ENCODE assay signal across 17 cellular contexts in genomic region chr15:81199031-81199779, GRCh38. TPM values are rescaled to one million over a fixed set of nuclear protein-coding genes. Genes with fewer than 3 reads are reported as not detected.
"Had no signal": no experiment of that assay in that cellular context is flagged by ENCODE, and none has a peak within 500 bp of the region (broad histone marks: within the 10 kb centered on the region; RNA-seq: fewer than 3 reads in every experiment).

No MANE protein-coding gene starts in this region.

- ATAC-seq: activated CD8-positive, alpha-beta memory T cell treated with anti-CD3 and anti-CD28 coated beads, Interleukin-2, amount 10 ng/mL, durations not matched to agents 7 days and 5 days; activated naive CD8-positive, alpha-beta T cell treated with anti-CD3 and anti-CD28 coated beads, Interleukin-2, amount 50 U/mL, for 24 hours; left lobe of liver had no signal

- DNase-seq: activated CD4-positive, alpha-beta memory T cell treated with anti-CD3 and anti-CD28 coated beads for 36 hours; activated CD8-positive, alpha-beta memory T cell treated with anti-CD3 and anti-CD28 coated beads, Interleukin-2, amount 10 ng/mL, durations not matched to agents 7 days and 5 days; activated naive CD4-positive, alpha-beta T cell treated with anti-CD3 and anti-CD28 coated beads for 36 hours; activated naive CD8-positive, alpha-beta T cell treated with anti-CD3 and anti-CD28 coated beads, Interleukin-2, amount 50 U/mL, for 24 hours; activated T-cell treated with anti-CD3 and anti-CD28 coated beads, Interleukin-2, amount 50 U/mL, for 1 hour; mammary epithelial cell; naive B cell; small intestine; stimulated activated CD4-positive, alpha-beta T cell treated with anti-CD3 and anti-CD28 coated beads, Interleukin-4, amount 100 ng/mL, for 24 hours; stimulated activated naive CD4-positive, alpha-beta T cell; tibial artery; uterus had no signal

- H3K4me2 ChIP-seq: hepatocyte had no signal

- H3K4me1 ChIP-seq: uterus had no signal

- FAIRE-seq: astrocyte, keratinocyte had no signal

- H3K27me3 ChIP-seq: neutrophil, tibial artery, uterus had no signal

- H3K4me3 ChIP-seq: hepatocyte, tibial artery, uterus had no signal

- H3K9me3 ChIP-seq: neutrophil, tibial artery, uterus had no signal

- H2AFZ ChIP-seq: hepatocyte had no signal

- H3K36me3 ChIP-seq: neutrophil, tibial artery, uterus had no signal

- H3K27ac ChIP-seq: hepatocyte, neutrophil, tibial artery, uterus had no signal

RNA-seq across cellular contexts. Expression of gene IL16, which starts 2.5 kb away (rescaled TPM):
- polyA plus RNA-seq: keratinocyte had no signal
